Comparison of ENCODE assay signal across 8 cellular contexts in genomic region chr14:59190372-59190771, GRCh38. TPM values are rescaled to one million over a fixed set of nuclear protein-coding genes. Genes with fewer than 3 reads are reported as not detected.
A peak's percentile ranks its signal among the peaks of the same experiment; 100 is the strongest.
DNase-seq lines count a peak whose midpoint lies in the region; ATAC-seq and TF ChIP-seq lines count a peak whose summit lies in the region.

No MANE protein-coding gene starts in this region.

- peak overlapping the region; percentile 86 for H3K4me3 Mint-ChIP-seq in memory B cell

- no peaks in the 10 kb centered on the region for H3K27me3 ChIP-seq in mammary epithelial cell (ENCODE audit: insufficient read depth, low read length)
- H3K27me3 ChIP-seq in aorta (ENCODE audit: control insufficient read depth in 1 of 2, insufficient read depth in 2 of 2, low read length in 1 of 2): no peaks in the 10 kb centered on the region

- H3K4me3 ChIP-seq in mammary epithelial cell (replicated peaks in 1 of 3; ENCODE audit: insufficient read depth in 1 of 3, low read depth in 2 of 3, low read length in 3 of 3) (peak overlapping the region; percentile 74 to 91 (median 82)), aorta (ENCODE audit: low read length in 2 of 2) (peak overlapping the region; percentile 30 to 84)

- no peaks in the 10 kb centered on the region for H3K27me3 Mint-ChIP-seq in memory B cell

- H2AFZ ChIP-seq in mammary epithelial cell (ENCODE audit: low read depth, low read length): peak overlapping the region; percentile 86

- H3K27ac ChIP-seq in mammary epithelial cell (ENCODE audit: insufficient read depth, low read depth, low read length) (peak overlapping the region; percentile 94), aorta (ENCODE audit: low read depth in 1 of 2, low read length in 2 of 2) (peak overlapping the region; percentile 61 to 94)

- H3K9me3 Mint-ChIP-seq in memory B cell: no peaks in the 10 kb centered on the region

- dilution Hi-C loops in mammary epithelial cell (cut with HindIII; ENCODE audit: low sequenced_read_pairs): no loop called here

- H3K4me1 Mint-ChIP-seq in memory B cell: peaks cover 22% of the 10 kb centered on the region

- H3K36me3 ChIP-seq in mammary epithelial cell (ENCODE audit: insufficient read depth, low read length): no peaks in the 10 kb centered on the region
- H3K36me3 ChIP-seq in aorta (ENCODE audit: control insufficient read depth in 1 of 2, insufficient read depth in 2 of 2, low read length in 1 of 2): no peaks in the 10 kb centered on the region

- H3K79me2 ChIP-seq in mammary epithelial cell (ENCODE audit: insufficient read depth, low read length): peaks cover 62% of the 10 kb centered on the region

- in situ Hi-C loops in mammary epithelial cell (cut with MboI; ENCODE audit: low sequenced_read_pairs in 2 of 2): no loop called here

- H3K9ac ChIP-seq in mammary epithelial cell (ENCODE audit: insufficient read depth, low read length): peak overlapping the region; percentile 99

- H3K36me3 Mint-ChIP-seq in memory B cell: no peaks in the 10 kb centered on the region

- intact Hi-C loops in mammary epithelial cell (cut with micrococcal nuclease) (no loop called here), aorta (cut with DNase I) (loop anchor here in 1 of 2 donors (5.0 kb wide), 3 partner anchors 87 to 237 kb away; no protein-coding TSS in a partner anchor)

- BruUV-seq in mammary epithelial cell (replicated peaks; lab: Mats Ljungman, UMichigan): no TSS peak

- CTCF ChIA-PET in mammary epithelial cell (lab: Charles Lee; ENCODE audit: low non-redundant PET): interaction anchor here (0.6 to 0.7 kb wide), 2 partner anchors 14 to 238 kb away, joined by 3 to 4 read pairs; no protein-coding TSS in a partner anchor

- peak in 1 of 2 donors; percentile 26 for TF ChIP-seq CTCF in mammary epithelial cell (conservative IDR thresholded peaks at IDR 0.05 in 1 of 2, IDR thresholded peaks at IDR 0.05 in 1 of 2; ENCODE audit: extremely low read depth in 1 of 2, insufficient read depth in 1 of 2, low read depth in 1 of 2, low read length in 2 of 2)

- ATAC-seq in GM21619 (IDR thresholded peaks at IDR 0.05; ENCODE audit: unreplicated experiment): peak; percentile 4
- ATAC-seq in memory B cell (ENCODE audit: low read depth): no peak
- ATAC-seq in aorta (ENCODE audit: low FRiP score): no peak
- ATAC-seq in GM21526 (IDR thresholded peaks at IDR 0.05; ENCODE audit: low FRiP score, unreplicated experiment): no peak
- ATAC-seq in GM21717 (IDR thresholded peaks at IDR 0.05; ENCODE audit: unreplicated experiment): no peak

- 11% methylated on average over 4 of the region's 6 CpGs for WGBS in mammary epithelial cell (ENCODE audit: low coverage, missing lambda C conversion rate)
- WGBS in aorta, 2 donors: 2 to 3% methylated on average over 6 of the region's 6 CpGs

- H3K27ac Mint-ChIP-seq in memory B cell: peak overlapping the region; percentile 90

- H4K20me1 ChIP-seq in mammary epithelial cell (ENCODE audit: insufficient read depth, low read length): no peaks in the 10 kb centered on the region

- H3K9me3 ChIP-seq in mammary epithelial cell (replicated peaks; ENCODE audit: insufficient read depth, low read length) (no peaks in the 10 kb centered on the region), aorta (ENCODE audit: control insufficient read depth, low read length) (no peaks in the 10 kb centered on the region)

- H3K4me1 ChIP-seq in mammary epithelial cell (ENCODE audit: insufficient read depth, low read length) (peaks cover 24% of the 10 kb centered on the region), aorta (ENCODE audit: control insufficient read depth in 1 of 2, insufficient read depth in 2 of 2, low read length in 2 of 2) (peaks cover 2 to 6% of the 10 kb centered on the region in 2 donors)

- DNase-seq in DMS79 (lab: John Stamatoyannopoulos, UW) (peak; percentile 30), NCI-H69 (lab: John Stamatoyannopoulos, UW) (peak; percentile 89), mammary epithelial cell (no peak), memory B cell (ENCODE audit: low spot score in 2 of 2) (no peak), aorta (no peak)

- peak overlapping the region; percentile 97 for H3K4me2 ChIP-seq in mammary epithelial cell (ENCODE audit: insufficient read depth, low read depth, low read length)

RNA-seq across cellular contexts. Expression of gene DAAM1, which starts 1.9 kb away (rescaled TPM):
- 10 to 100 TPM; 30.2 to 35.0 TPM for total RNA-seq in mammary epithelial cell
- polyA plus RNA-seq in mammary epithelial cell: 15.1 TPM
- polyA minus RNA-seq in mammary epithelial cell: 35.3 TPM
- total RNA-seq in aorta: 10 to 100 TPM; 83.7 to 93.3 TPM
- polyA plus RNA-seq in aorta: 10 to 100 TPM; 10.4 to 38.0 TPM

Comparison
In these comparisons a context has a peak if more than half of its experiments do, and no peak if none do; other contexts are left out.
1. DNase-seq: peak in DMS79 (single experiment) and NCI-H69 (single experiment); none in mammary epithelial cell (single experiment), memory B cell (0 of 2) and aorta (0 of 2).